ENCODE assay signal across 9 cellular contexts in genomic region chr17:77233635-77234334, GRCh38.
A peak's percentile ranks its signal among the peaks of the same experiment; 100 is the strongest.
DNase-seq lines count a peak whose midpoint lies in the region; ATAC-seq and TF ChIP-seq lines count a peak whose summit lies in the region.
"Had no signal": no experiment of that assay in that cellular context is flagged by ENCODE, and none has a peak within 500 bp of the region (broad histone marks: within the 10 kb centered on the region; RNA-seq: fewer than 3 reads in every experiment).

No MANE protein-coding gene starts in this region.

- H3K4me3 Mint-ChIP-seq in activated T-cell treated with anti-CD3 and anti-CD28 coated beads, Interleukin-2, amount 50 U/mL, for 4 hours, result no peak overlapping the region

- H3K36me3 Mint-ChIP-seq in activated T-cell treated with anti-CD3 and anti-CD28 coated beads, Interleukin-2, amount 50 U/mL, for 4 hours (ENCODE audit: insufficient read depth), result no peaks in the 10 kb centered on the region

- DNase-seq in COLO668 (lab: John Stamatoyannopoulos, UW; ENCODE audit: unreplicated experiment) (peak; percentile 13), HFF-Myc (ENCODE audit: extremely low read depth, low read depth) (peak; percentile 72), lower lobe of right lung (peak; percentile 44), cerebellar nuclear complex (lab: John Stamatoyannopoulos, UW) (no peak), foreskin melanocyte (no peak)
- no peak for DNase-seq in activated T-cell treated with anti-CD3 and anti-CD28 coated beads, Interleukin-2, amount 50 U/mL, for 4 hours

- peak; percentile 69 to 83 for ATAC-seq in activated T-cell treated with anti-CD3 and anti-CD28 coated beads, Interleukin-2, amount 50 U/mL, for 4 hours
- ATAC-seq in lower lobe of right lung (peak; percentile 29 to 33), GM21526 (IDR thresholded peaks at IDR 0.05; ENCODE audit: low FRiP score, unreplicated experiment) (no peak), HG03571 (IDR thresholded peaks at IDR 0.05; ENCODE audit: unreplicated experiment) (no peak)

- H3K9me3 Mint-ChIP-seq in activated T-cell treated with anti-CD3 and anti-CD28 coated beads, Interleukin-2, amount 50 U/mL, for 4 hours, result no peaks in the 10 kb centered on the region

- TF ChIP-seq CTCF in HFF-Myc (IDR thresholded peaks at IDR 0.05; ENCODE audit: low read depth, low read length, missing control alignments) (no peak), lower lobe of right lung (IDR thresholded peaks at IDR 0.05) (no peak)

- peaks cover 17% of the 10 kb centered on the region for H3K4me1 ChIP-seq in lower lobe of right lung
- H3K4me1 ChIP-seq: right lobe of liver had no signal

- no peak overlapping the region for H3K27ac ChIP-seq in lower lobe of right lung
- H3K27ac ChIP-seq: right lobe of liver had no signal

- no peaks in the 10 kb centered on the region for H3K27me3 ChIP-seq in lower lobe of right lung (ENCODE audit: low read depth)
- H3K27me3 ChIP-seq: right lobe of liver had no signal

- no peak overlapping the region for H3K4me3 ChIP-seq in HFF-Myc (replicated peaks; ENCODE audit: low read depth, low read length)
- no peak overlapping the region for H3K4me3 ChIP-seq in lower lobe of right lung
- H3K4me3 ChIP-seq: right lobe of liver had no signal

- intact Hi-C loops in lower lobe of right lung (cut with DNase I), result no loop called here

- no peaks in the 10 kb centered on the region for H3K36me3 ChIP-seq in lower lobe of right lung
- H3K36me3 ChIP-seq: right lobe of liver had no signal

- no peaks in the 10 kb centered on the region for H3K27me3 Mint-ChIP-seq in activated T-cell treated with anti-CD3 and anti-CD28 coated beads, Interleukin-2, amount 50 U/mL, for 4 hours (ENCODE audit: low read depth)

- peaks cover 11% of the 10 kb centered on the region for H3K4me1 Mint-ChIP-seq in activated T-cell treated with anti-CD3 and anti-CD28 coated beads, Interleukin-2, amount 50 U/mL, for 4 hours (ENCODE audit: low read depth)

- no peaks in the 10 kb centered on the region for H3K9me3 ChIP-seq in lower lobe of right lung
- H3K9me3 ChIP-seq: right lobe of liver had no signal

Comparison
In these comparisons a context has a peak if more than half of its experiments do, and no peak if none do; other contexts are left out.
1. DNase-seq: peak in COLO668 (single experiment), HFF-Myc (single experiment) and lower lobe of right lung (single experiment); none in activated T-cell treated with anti-CD3 and anti-CD28 coated beads, Interleukin-2, amount 50 U/mL, for 4 hours (single experiment), cerebellar nuclear complex (0 of 2) and foreskin melanocyte (single experiment).
2. ATAC-seq: peak in activated T-cell treated with anti-CD3 and anti-CD28 coated beads, Interleukin-2, amount 50 U/mL, for 4 hours (2 of 2) and lower lobe of right lung (2 of 2); none in GM21526 (single experiment) and HG03571 (single experiment).